In genomic region chrX:118823263-118824172, GRCh38 we compare ENCODE assay signal across 8 cellular contexts. TPM values are rescaled to one million over a fixed set of nuclear protein-coding genes. Genes with fewer than 3 reads are reported as not detected.
DNase-seq lines count a peak whose midpoint lies in the region; ATAC-seq and TF ChIP-seq lines count a peak whose summit lies in the region.

Gene ZCCHC12, plus strand, starts transcription at chrX:118823824. Its CDS starts 1,421 bp downstream, at chrX:118825245.

- no peak within 1 kb of the TSS for H3K27ac ChIP-seq in esophagus squamous epithelium
- no peak within 1 kb of the TSS for H3K27ac ChIP-seq in tibial nerve

- H3K9me3 Mint-ChIP-seq in nephron, result peaks cover 17% of the 10 kb centered on the region

- intact Hi-C loops in esophagus squamous epithelium (cut with DNase I), result no loop called here

- no peak for DNase-seq in AG09309 (ENCODE audit: low read depth)
- peak; percentile 71 for DNase-seq in NCI-H345 treated with DMSO at 0.1 percent for 48 hours (lab: John Stamatoyannopoulos, UW; ENCODE audit: unreplicated experiment)
- DNase-seq in activated T-cell treated with anti-CD3 and anti-CD28 coated beads for 48 hours (ENCODE audit: low read depth), result peak; percentile 22
- DNase-seq in esophagus squamous epithelium (lab: John Stamatoyannopoulos, UW), result no peak
- no peak for DNase-seq in tibial nerve (ENCODE audit: low spot score in 2 of 2)

- H3K4me1 ChIP-seq in esophagus squamous epithelium (peaks cover 0 to 15% (median 0%) of the 10 kb centered on the region in 3 donors), tibial nerve (peaks cover 0 to 19% (median 0%) of the 10 kb centered on the region in 4 donors)

- TF ChIP-seq POLR2A in esophagus squamous epithelium (IDR thresholded peaks at IDR 0.05) (no peak), tibial nerve (IDR thresholded peaks at IDR 0.05) (no peak)

- peaks cover 16% of the 10 kb centered on the region for H3K4me1 Mint-ChIP-seq in nephron

- H3K27me3 Mint-ChIP-seq in nephron (ENCODE audit: low read depth), result peaks cover 45% of the 10 kb centered on the region

- H3K36me3 Mint-ChIP-seq in nephron (ENCODE audit: low read depth), result no peaks in the 10 kb centered on the region

- H3K4me3 ChIP-seq in AG09309 (ENCODE audit: control insufficient read depth, low read depth, low read length), result peak within 1 kb of the TSS; percentile 7
- peak within 1 kb of the TSS in 3 of 4 donors; percentile 21 to 54 (median 24) for H3K4me3 ChIP-seq in esophagus squamous epithelium
- peak within 1 kb of the TSS in 3 of 4 donors; percentile 1 to 40 (median 31) for H3K4me3 ChIP-seq in tibial nerve

- H3K27ac Mint-ChIP-seq in nephron, result no peak within 1 kb of the TSS

- peak within 1 kb of the TSS; percentile 84 to 93 (median 87) for H3K4me3 Mint-ChIP-seq in nephron

- ATAC-seq in GM21723 (IDR thresholded peaks at IDR 0.05; ENCODE audit: unreplicated experiment) (peak; percentile 61), GM19328 (IDR thresholded peaks at IDR 0.05; ENCODE audit: unreplicated experiment) (no peak)

- TF ChIP-seq CTCF in AG09309 (IDR thresholded peaks at IDR 0.05; ENCODE audit: control insufficient read depth, insufficient read depth, low read depth, low read length, missing control alignments) (no peak), esophagus squamous epithelium (IDR thresholded peaks at IDR 0.05) (no peak), nephron (IDR thresholded peaks at IDR 0.05; ENCODE audit: unreplicated experiment in 3 of 3) (no peak), tibial nerve (IDR thresholded peaks at IDR 0.05) (no peak)

- TF ChIP-seq EP300 in tibial nerve (IDR thresholded peaks at IDR 0.05), result no peak

- H3K36me3 ChIP-seq in esophagus squamous epithelium (no peaks in the 10 kb centered on the region), tibial nerve (no peaks in the 10 kb centered on the region)

- WGBS in esophagus squamous epithelium, 2 donors, result 24 to 28% methylated on average over 4 to 13 of the region's 51 CpGs
- WGBS in tibial nerve, 2 donors, result 27 to 41% methylated on average over 8 to 43 of the region's 51 CpGs

- H3K9me3 ChIP-seq in esophagus squamous epithelium (no peaks in the 10 kb centered on the region), tibial nerve (no peaks in the 10 kb centered on the region)

- H3K27me3 ChIP-seq in esophagus squamous epithelium (peaks cover 0 to 52% (median 2%) of the 10 kb centered on the region in 4 donors), tibial nerve (peaks cover 0 to 61% of the 10 kb centered on the region in 2 donors)

RNA-seq across cellular contexts. Expression of gene ZCCHC12, which starts in this region (rescaled TPM):
- not detected for total RNA-seq in esophagus squamous epithelium
- not detected for total RNA-seq in tibial nerve

Comparison
In these comparisons a context has a peak if more than half of its experiments do, and no peak if none do; other contexts are left out.
1. DNase-seq: peak in NCI-H345 treated with DMSO at 0.1 percent for 48 hours (single experiment) and activated T-cell treated with anti-CD3 and anti-CD28 coated beads for 48 hours (single experiment); none in AG09309 (single experiment), esophagus squamous epithelium (single experiment) and tibial nerve (0 of 2).
2. Peak in every context shown above with its lines, with median percentiles within 50 percentile points of each other: H3K4me3 ChIP-seq.